8 cellular contexts compared by ENCODE assay signal in the genomic region with DNA sequence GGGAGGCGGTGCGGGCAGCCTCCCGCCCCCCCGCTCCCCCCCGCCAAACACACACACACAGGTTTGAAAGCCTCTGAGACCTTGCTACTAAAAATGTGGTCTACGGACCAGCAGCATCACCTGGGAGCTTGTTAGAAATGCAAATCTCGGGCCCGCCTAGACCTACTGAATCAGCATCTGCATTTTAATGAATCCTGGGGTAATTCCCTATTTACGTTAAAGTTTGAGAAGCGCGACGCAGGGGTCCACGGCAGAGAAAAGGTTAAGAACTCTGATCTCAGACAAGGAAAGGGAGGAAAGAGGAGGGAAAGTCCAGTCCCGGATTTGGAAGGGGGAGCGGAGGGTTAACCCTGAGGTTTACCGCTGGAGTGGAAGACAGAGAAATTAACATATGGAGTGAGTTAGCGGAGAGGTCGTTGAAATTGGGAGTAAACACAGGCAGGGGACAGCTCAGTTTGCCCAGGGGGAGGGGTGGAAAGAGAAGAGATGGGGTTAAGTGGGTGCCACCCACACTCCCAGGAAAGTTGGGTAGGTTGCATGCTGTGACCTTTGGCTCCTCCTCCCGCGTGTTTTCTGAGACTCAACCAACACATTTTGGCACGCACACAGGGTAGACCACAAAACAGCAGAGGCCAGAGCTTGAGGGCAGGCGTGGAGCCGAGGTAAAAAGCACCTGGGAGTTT.
DNase-seq lines count a peak whose midpoint lies in the region; TF ChIP-seq lines count a peak whose summit lies in the region.

No MANE protein-coding gene starts in this region.

- H3K9me3 ChIP-seq in muscle layer of duodenum (ENCODE audit: control insufficient read depth in 1 of 2, low read length in 2 of 2) (no peaks in the 10 kb centered on the region), transverse colon (no peaks in the 10 kb centered on the region)

- TF ChIP-seq EP300 in transverse colon (IDR thresholded peaks at IDR 0.05; ENCODE audit: low read depth), result no peak

- no peak for TF ChIP-seq POLR2A in transverse colon (IDR thresholded peaks at IDR 0.05)

- H3K27me3 Mint-ChIP-seq in activated naive CD4-positive, alpha-beta T cell treated with anti-CD3 and anti-CD28 coated beads, Interleukin-2, amount 50 U/mL, for 24 hours, result no peaks in the 10 kb centered on the region

- H3K9me3 Mint-ChIP-seq in activated naive CD4-positive, alpha-beta T cell treated with anti-CD3 and anti-CD28 coated beads, Interleukin-2, amount 50 U/mL, for 24 hours, result no peaks in the 10 kb centered on the region

- H3K27ac ChIP-seq in muscle layer of duodenum (ENCODE audit: low read length) (no peak overlapping the region), transverse colon (no peak overlapping the region)

- peak overlapping the region; percentile 16 to 38 for H3K4me3 ChIP-seq in muscle layer of duodenum (ENCODE audit: low read depth in 1 of 2, low read length in 2 of 2)
- H3K4me3 ChIP-seq in transverse colon, result peak overlapping the region in 2 of 4 donors; percentile 19 to 35

- no peaks in the 10 kb centered on the region for H3K36me3 ChIP-seq in muscle layer of duodenum (ENCODE audit: control insufficient read depth in 1 of 2, insufficient read depth in 2 of 2, low read length in 2 of 2)
- H3K36me3 ChIP-seq in transverse colon, result no peaks in the 10 kb centered on the region

- peaks cover 24% of the 10 kb centered on the region for H3K4me1 Mint-ChIP-seq in activated naive CD4-positive, alpha-beta T cell treated with anti-CD3 and anti-CD28 coated beads, Interleukin-2, amount 50 U/mL, for 24 hours

- in situ Hi-C loops in transverse colon (cut with MboI; ENCODE audit: low pct_ligation_motif_present in 1 of 4, low pct_unique_long_range_greater_than_20kb in 1 of 4, low sequenced_read_pairs in 3 of 4), result no loop called here

- peak overlapping the region; percentile 90 for H3K4me3 Mint-ChIP-seq in activated naive CD4-positive, alpha-beta T cell treated with anti-CD3 and anti-CD28 coated beads, Interleukin-2, amount 50 U/mL, for 24 hours

- no peaks in the 10 kb centered on the region for H3K27me3 ChIP-seq in muscle layer of duodenum (ENCODE audit: low read depth, low read length)
- H3K27me3 ChIP-seq in transverse colon, result no peaks in the 10 kb centered on the region

- peak; percentile 46 for DNase-seq in activated gamma-delta T cell treated with anti-CD3 and anti-CD28 coated beads, Interleukin-2, amount 50 U/mL, for 16 hours (ENCODE audit: low read depth)
- DNase-seq in activated gamma-delta T cell treated with Interleukin-2 at 50 U/mL for 16 hours (no peak), NCI-H510A (lab: John Stamatoyannopoulos, UW) (peak; percentile 30), transverse colon (peak; percentile 19), NCI-H446 treated with DMSO at 0.1 percent for 48 hours (lab: John Stamatoyannopoulos, UW) (no peak), AG20443 (ENCODE audit: low spot score) (no peak)

- H3K27ac Mint-ChIP-seq in activated naive CD4-positive, alpha-beta T cell treated with anti-CD3 and anti-CD28 coated beads, Interleukin-2, amount 50 U/mL, for 24 hours, result peak overlapping the region; percentile 95

- TF ChIP-seq CTCF in transverse colon (IDR thresholded peaks at IDR 0.05), result no peak

- H3K4me1 ChIP-seq in muscle layer of duodenum (ENCODE audit: control insufficient read depth in 1 of 2, insufficient read depth in 2 of 2, low read length in 2 of 2) (peaks cover 0 to 8% of the 10 kb centered on the region in 2 donors), transverse colon (peaks cover 0 to 12% (median 3%) of the 10 kb centered on the region in 4 donors)

- no peaks in the 10 kb centered on the region for H3K36me3 Mint-ChIP-seq in activated naive CD4-positive, alpha-beta T cell treated with anti-CD3 and anti-CD28 coated beads, Interleukin-2, amount 50 U/mL, for 24 hours

- intact Hi-C loops in transverse colon (cut with DNase I; ENCODE audit: low total_unique reads), result no loop called here

- 0 to 27% methylated on average over 1 to 18 of the region's 23 CpGs for WGBS in transverse colon (ENCODE audit: low coverage in 1 of 2), 2 donors

Comparison
In these comparisons a context has a peak if more than half of its experiments do, and no peak if none do; other contexts are left out.
1. DNase-seq: peak in activated gamma-delta T cell treated with anti-CD3 and anti-CD28 coated beads, Interleukin-2, amount 50 U/mL, for 16 hours (single experiment), NCI-H510A (single experiment) and transverse colon (single experiment); none in activated gamma-delta T cell treated with Interleukin-2 at 50 U/mL for 16 hours (single experiment), NCI-H446 treated with DMSO at 0.1 percent for 48 hours (single experiment) and AG20443 (single experiment).